ENCODE assay signal across 29 cellular contexts in genomic region chr7:22413211-22413610, GRCh38. TPM values are rescaled to one million over a fixed set of nuclear protein-coding genes. Genes with fewer than 3 reads are reported as not detected.
A peak's percentile ranks its signal among the peaks of the same experiment; 100 is the strongest.
DNase-seq lines count a peak whose midpoint lies in the region; ATAC-seq, FAIRE-seq and TF ChIP-seq lines count a peak whose summit lies in the region.
"Had no signal": no experiment of that assay in that cellular context is flagged by ENCODE, and none has a peak within 500 bp of the region (broad histone marks: within the 10 kb centered on the region; RNA-seq: fewer than 3 reads in every experiment).

No MANE protein-coding gene starts in this region.

- no peak for ATAC-seq in mucosa of descending colon
- ATAC-seq: GM12878 had no signal

- intact Hi-C loops in mucosa of descending colon (cut with DNase I, micrococcal nuclease) (no loop called here), testis (cut with DNase I; ENCODE audit: low total_unique reads) (no loop called here)

- H3K9me3 ChIP-seq in mucosa of descending colon = no peaks in the 10 kb centered on the region
- no peaks in the 10 kb centered on the region for H3K9me3 ChIP-seq in testis
- H3K9me3 ChIP-seq: BE2C had no signal

- no peaks in the 10 kb centered on the region for H3K36me3 ChIP-seq in mucosa of descending colon (ENCODE audit: low read depth)
- H3K36me3 ChIP-seq in testis (ENCODE audit: low read depth, missing control alignments) = no peaks in the 10 kb centered on the region
- H3K36me3 ChIP-seq: BE2C, BLaER1 had no signal

- 85 to 100% methylated on average over 2 of the region's 2 CpGs for WGBS in testis, 2 donors

- H3K4me1 ChIP-seq in mucosa of descending colon (ENCODE audit: low read depth) (no peaks in the 10 kb centered on the region), testis (no peaks in the 10 kb centered on the region)

- DNase-seq in D721Med (ENCODE audit: insufficient read length, low spot score) (no peak), NCI-H524 treated with DMSO at 0.1 percent for 48 hours (lab: John Stamatoyannopoulos, UW) (peak; percentile 61), NCI-H82 treated with DMSO at 0.1 percent for 48 hours (lab: John Stamatoyannopoulos, UW; ENCODE audit: unreplicated experiment) (peak; percentile 95), mucosa of descending colon (no peak), testis (no peak)
- DNase-seq in activated CD4-positive, alpha-beta T cell treated with anti-CD3 and anti-CD28 coated beads for 4 hours = no peak
- no peak for DNase-seq in stimulated activated CD4-positive, alpha-beta T cell treated with anti-CD3 and anti-CD28 coated beads, Interleukin-12 subunit alpha, Interleukin-12 subunit beta, amount 100 ng/mL, for 4 hours
- DNase-seq: 8988T; ACHN; BE2C; C1 segment of cervical spinal cord; CD4-positive, alpha-beta memory T cell; CD4-positive, CD25-positive, alpha-beta regulatory T cell; CD8-positive, alpha-beta memory T cell; COR-L47; DMS 273 treated with DMSO at 0.1 percent for 48 hours; DMS153; DMS53; DMS79; DND-41; EL; GDM1 had no signal

- TF ChIP-seq CTCF in D721Med (IDR thresholded peaks at IDR 0.05; ENCODE audit: insufficient read depth, missing control alignments) (no peak), mucosa of descending colon (IDR thresholded peaks at IDR 0.05) (no peak), testis (IDR thresholded peaks at IDR 0.05) (no peak)

- H3K4me3 ChIP-seq in mucosa of descending colon = no peak overlapping the region
- H3K4me3 ChIP-seq in testis = no peak overlapping the region
- H3K4me3 ChIP-seq: BLaER1, GM12878 had no signal

- no peak for TF ChIP-seq POLR2A in testis (IDR thresholded peaks at IDR 0.05)

- peak; percentile 91 for FAIRE-seq in D721Med (lab: Jason Lieb, UNC)
- FAIRE-seq: A204.1, GM12878, GM12892, GM18507, GM19239 had no signal

- no peaks in the 10 kb centered on the region for H3K27me3 ChIP-seq in testis
- H3K27me3 ChIP-seq: BE2C, BLaER1 had no signal

- no peak overlapping the region for H3K27ac ChIP-seq in testis
- H3K27ac ChIP-seq: BLaER1 had no signal

RNA-seq across cellular contexts. Expression of gene RAPGEF5, which starts 56.3 kb away (rescaled TPM):
- 10 to 100 TPM; 34.7 to 87.8 (median 59.5) TPM for total RNA-seq in mucosa of descending colon
- total RNA-seq in testis = 10 to 100 TPM; 63.8 to 67.5 TPM
- 16.8 TPM for polyA plus RNA-seq in testis (ENCODE audit: insufficient read depth, low read depth, low replicate concordance)
- total RNA-seq: CD4-positive, alpha-beta memory T cell; CD4-positive, CD25-positive, alpha-beta regulatory T cell had no signal
- polyA plus RNA-seq: CD14-positive monocyte; CD4-positive, alpha-beta memory T cell; CD4-positive, CD25-positive, alpha-beta regulatory T cell had no signal

Comparison
In these comparisons a context has a peak if more than half of its experiments do, and no peak if none do; other contexts are left out.
1. DNase-seq: peak in NCI-H524 treated with DMSO at 0.1 percent for 48 hours (single experiment) and NCI-H82 treated with DMSO at 0.1 percent for 48 hours (single experiment); none in D721Med (single experiment), activated CD4-positive, alpha-beta T cell treated with anti-CD3 and anti-CD28 coated beads for 4 hours (0 of 2), mucosa of descending colon (0 of 3), stimulated activated CD4-positive, alpha-beta T cell treated with anti-CD3 and anti-CD28 coated beads, Interleukin-12 subunit alpha, Interleukin-12 subunit beta, amount 100 ng/mL, for 4 hours (single experiment) and testis (single experiment).